Comparison of ENCODE assay signal across 9 cellular contexts in the genomic region with DNA sequence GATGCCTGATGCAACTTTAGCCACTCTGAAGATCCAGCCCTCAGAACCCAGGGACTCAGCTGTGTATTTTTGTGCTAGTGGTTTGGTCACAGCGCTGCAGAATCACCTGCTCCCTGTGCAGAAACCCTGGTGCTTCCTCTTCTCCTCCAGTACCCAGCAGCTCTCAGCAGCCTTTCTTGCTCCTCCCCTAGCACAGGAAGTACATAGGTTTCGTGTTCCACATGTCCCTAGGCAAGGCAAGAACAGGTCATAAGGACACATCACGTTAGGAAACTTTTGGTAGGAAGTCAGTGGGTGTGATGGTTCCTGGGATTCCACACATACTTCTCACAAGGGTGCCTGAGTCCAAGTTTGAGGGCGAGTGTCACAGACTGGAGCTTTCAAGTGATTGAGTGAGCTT.
DNase-seq lines count a peak whose midpoint lies in the region; ATAC-seq, FAIRE-seq and TF ChIP-seq lines count a peak whose summit lies in the region.
"Had no signal": no experiment of that assay in that cellular context is flagged by ENCODE, and none has a peak within 500 bp of the region (broad histone marks: within the 10 kb centered on the region; RNA-seq: fewer than 3 reads in every experiment).

No MANE protein-coding gene starts in this region.

- no peaks in the 10 kb centered on the region for H4K20me1 ChIP-seq in keratinocyte (ENCODE audit: control insufficient read depth, extremely low read depth, insufficient read depth, low read length)

- intact Hi-C loops in ovary (cut with DNase I), result no loop called here

- H3K9me3 ChIP-seq in keratinocyte (ENCODE audit: control insufficient read depth, low read depth, low read length) (no peaks in the 10 kb centered on the region), ovary (no peaks in the 10 kb centered on the region)

- H3K4me3 ChIP-seq in keratinocyte (ENCODE audit: control insufficient read depth in 2 of 3, extremely low read depth in 1 of 3, insufficient read depth in 2 of 3, low read depth in 1 of 3, low read length in 3 of 3) (no peak overlapping the region), ovary (no peak overlapping the region)

- H3K79me2 ChIP-seq in keratinocyte (ENCODE audit: control insufficient read depth, insufficient read depth, low read length), result no peaks in the 10 kb centered on the region

- TF ChIP-seq CTCF in keratinocyte (optimal IDR thresholded peaks at IDR 0.05 in 1 of 3, IDR thresholded peaks at IDR 0.05 in 1 of 3, conservative IDR thresholded peaks at IDR 0.05 in 1 of 3; ENCODE audit: extremely low read depth in 1 of 3, insufficient read depth in 2 of 3, low read length in 3 of 3) (no peak), ovary (IDR thresholded peaks at IDR 0.05) (no peak)

- no peak overlapping the region for H3K27ac ChIP-seq in keratinocyte (ENCODE audit: control insufficient read depth, insufficient read depth, low read length)
- H3K27ac ChIP-seq in caudate nucleus (ENCODE audit: low read depth, low read length), result no peak overlapping the region
- H3K27ac ChIP-seq in ovary, result no peak overlapping the region

- no peak for TF ChIP-seq POLR2A in ovary (IDR thresholded peaks at IDR 0.05)

- H3K4me1 ChIP-seq in keratinocyte (ENCODE audit: control insufficient read depth, extremely low read depth, insufficient read depth, low read length) (peaks cover 26% of the 10 kb centered on the region), ovary (ENCODE audit: insufficient read depth) (no peaks in the 10 kb centered on the region)

- no peaks in the 10 kb centered on the region for H3K9me1 ChIP-seq in keratinocyte (ENCODE audit: control insufficient read depth, extremely low read depth, insufficient read depth, low read length)

- TF ChIP-seq EP300 in ovary (IDR thresholded peaks at IDR 0.05), result no peak

- FAIRE-seq in keratinocyte (lab: Jason Lieb, UNC), result no peak
- FAIRE-seq: TTC549 had no signal

- H3K9ac ChIP-seq in keratinocyte (ENCODE audit: control insufficient read depth, extremely low read depth, insufficient read depth, low read length), result no peak overlapping the region

- peak overlapping the region; percentile 66 for H2AFZ ChIP-seq in keratinocyte (ENCODE audit: control insufficient read depth, low read length)

- peak; percentile 30 for DNase-seq in activated CD4-positive, alpha-beta T cell treated with anti-CD3 and anti-CD28 coated beads for 48 hours
- DNase-seq in activated CD4-positive, alpha-beta T cell treated with anti-CD3 and anti-CD28 coated beads, Interleukin-2, amount 50 U/mL, for 4 hours, result no peak
- DNase-seq in RPMI8226 (peak; percentile 64), keratinocyte (ENCODE audit: low read depth, low spot score) (peak; percentile 62), caudate nucleus (lab: John Stamatoyannopoulos, UW) (no peak), NCI-H748 treated with DMSO at 0.1 percent for 48 hours (lab: John Stamatoyannopoulos, UW) (no peak), ovary (no peak)

- H3K27me3 ChIP-seq in keratinocyte (ENCODE audit: control insufficient read depth, extremely low read depth, insufficient read depth, low read length) (no peaks in the 10 kb centered on the region), ovary (no peaks in the 10 kb centered on the region)

- peak overlapping the region; percentile 2 for H3K4me2 ChIP-seq in keratinocyte (ENCODE audit: control insufficient read depth, extremely low read depth, insufficient read depth, low read depth, low read length)

- H3K36me3 ChIP-seq in keratinocyte (ENCODE audit: control insufficient read depth in 2 of 2, extremely low read depth in 1 of 2, insufficient read depth in 2 of 2, low read length in 2 of 2), result no peaks in the 10 kb centered on the region
- H3K36me3 ChIP-seq in ovary, result no peaks in the 10 kb centered on the region

- dilution Hi-C loops in keratinocyte (cut with MboI; ENCODE audit: extremely low pct_ligation_motif_present, low sequenced_read_pairs), result no loop called here

- ATAC-seq in HG02938 (IDR thresholded peaks at IDR 0.05; ENCODE audit: unreplicated experiment), result peak; percentile 65

- 49 to 61% (median 56%) methylated on average over 4 of the region's 4 CpGs for WGBS in ovary, 3 donors

Comparison
In these comparisons a context has a peak if more than half of its experiments do, and no peak if none do; other contexts are left out.
1. DNase-seq: peak in activated CD4-positive, alpha-beta T cell treated with anti-CD3 and anti-CD28 coated beads for 48 hours (single experiment), RPMI8226 (single experiment) and keratinocyte (single experiment); none in activated CD4-positive, alpha-beta T cell treated with anti-CD3 and anti-CD28 coated beads, Interleukin-2, amount 50 U/mL, for 4 hours (0 of 2), caudate nucleus (0 of 61), NCI-H748 treated with DMSO at 0.1 percent for 48 hours (single experiment) and ovary (0 of 5).